ENCODE assay signal across 8 cellular contexts in genomic region chr1:45299981-45300668, GRCh38. TPM values are rescaled to one million over a fixed set of nuclear protein-coding genes. Genes with fewer than 3 reads are reported as not detected.
DNase-seq lines count a peak whose midpoint lies in the region; ATAC-seq and TF ChIP-seq lines count a peak whose summit lies in the region.

No MANE protein-coding gene starts in this region.

- H3K27me3 Mint-ChIP-seq in activated CD4-positive, alpha-beta T cell treated with anti-CD3 and anti-CD28 coated beads for 36 hours, result no peaks in the 10 kb centered on the region

- POLR2A ChIA-PET in HEK293 (lab: Yijun Ruan, JAX), result interaction anchor here (0.6 to 2.0 kb wide), 3 partner anchors 285 to 440 kb away, joined by 3 to 5 read pairs (median 4); partner anchors contain the start of gene UROD
- POLR2A ChIA-PET in activated CD4-positive, alpha-beta T cell treated with anti-CD3 and anti-CD28 coated beads for 36 hours (lab: Charles Lee), result interaction anchor here (0.8 kb wide), 1 partner anchor 286 kb away, joined by 3 read pairs; no protein-coding TSS in a partner anchor

- no peak overlapping the region for H3K4me3 Mint-ChIP-seq in activated CD4-positive, alpha-beta T cell treated with anti-CD3 and anti-CD28 coated beads for 36 hours

- peak; percentile 71 for DNase-seq in CD1c-positive myeloid dendritic cell (ENCODE audit: extremely low spot score)
- DNase-seq in NCI-H510A (lab: John Stamatoyannopoulos, UW), result peak; percentile 35
- DNase-seq in activated CD4-positive, alpha-beta T cell treated with anti-CD3 and anti-CD28 coated beads for 36 hours, result peak; percentile 51
- DNase-seq in myocyte (ENCODE audit: low read depth), result peak; percentile 77
- no peak for DNase-seq in upper lobe of right lung

- no peaks in the 10 kb centered on the region for H3K36me3 Mint-ChIP-seq in activated CD4-positive, alpha-beta T cell treated with anti-CD3 and anti-CD28 coated beads for 36 hours (ENCODE audit: low read depth)

- H3K27ac ChIP-seq in HEK293 (ENCODE audit: extremely low read depth, low read depth, low read length) (no peak overlapping the region), upper lobe of right lung (no peak overlapping the region)

- TF ChIP-seq CTCF in HEK293 (tag by site-specific recombination; IDR thresholded peaks at IDR 0.05) (peak; percentile 54; the same call in 1 of the 2 replicates), upper lobe of right lung (IDR thresholded peaks at IDR 0.05) (peak; percentile 82)

- H3K36me3 ChIP-seq in HEK293 (ENCODE audit: control insufficient read depth in 2 of 2, insufficient read depth in 1 of 2, low read length in 2 of 2) (no peaks in the 10 kb centered on the region), endocrine pancreas (ENCODE audit: control insufficient read depth, insufficient read depth, low read length) (no peaks in the 10 kb centered on the region), upper lobe of right lung (no peaks in the 10 kb centered on the region)

- no peaks in the 10 kb centered on the region for H3K9me3 Mint-ChIP-seq in activated CD4-positive, alpha-beta T cell treated with anti-CD3 and anti-CD28 coated beads for 36 hours (ENCODE audit: low read depth)

- ATAC-seq in activated CD4-positive, alpha-beta T cell treated with anti-CD3 and anti-CD28 coated beads for 36 hours, result peak; percentile 9
- peak; percentile 16 for ATAC-seq in upper lobe of right lung
- ATAC-seq in GM18867 (IDR thresholded peaks at IDR 0.05; ENCODE audit: unreplicated experiment), result no peak

- no peak overlapping the region for H3K4me3 ChIP-seq in HEK293 (ENCODE audit: low read depth, low read length)
- H3K4me3 ChIP-seq in endocrine pancreas (ENCODE audit: control insufficient read depth, insufficient read depth, low read length), result no peak overlapping the region
- H3K4me3 ChIP-seq in upper lobe of right lung, result no peak overlapping the region

- H3K9me3 ChIP-seq in HEK293 (ENCODE audit: control insufficient read depth, insufficient read depth, low read depth, low read length) (no peaks in the 10 kb centered on the region), endocrine pancreas (ENCODE audit: control insufficient read depth, low read length) (no peaks in the 10 kb centered on the region), upper lobe of right lung (no peaks in the 10 kb centered on the region)

- intact Hi-C loops in activated CD4-positive, alpha-beta T cell treated with anti-CD3 and anti-CD28 coated beads for 36 hours (cut with DNase I, micrococcal nuclease), result loop anchor here (1.0 to 10.0 kb wide), 9 partner anchors 93 to 945 kb away; partner anchors contain the start of genes ZSWIM5 (in 2 of the 2), BTBD19 (in 1 of the 2), DYNLT4 (in 1 of the 2) and ERI3 (in 1 of the 2)
- intact Hi-C loops in upper lobe of right lung (cut with DNase I), result loop anchor here (5.0 kb wide), 1 partner anchor 283 kb away; no protein-coding TSS in a partner anchor

- no peak overlapping the region for H3K27ac Mint-ChIP-seq in activated CD4-positive, alpha-beta T cell treated with anti-CD3 and anti-CD28 coated beads for 36 hours

- H3K27me3 ChIP-seq in endocrine pancreas (ENCODE audit: control insufficient read depth, insufficient read depth, low read length) (no peaks in the 10 kb centered on the region), upper lobe of right lung (no peaks in the 10 kb centered on the region)

- H3K9ac ChIP-seq in endocrine pancreas (ENCODE audit: control insufficient read depth, insufficient read depth, low read length), result peak overlapping the region; percentile 19

- peaks cover 5% of the 10 kb centered on the region; the same call in 1 of the 2 replicates for H3K4me1 ChIP-seq in HEK293 (ENCODE audit: control insufficient read depth, insufficient read depth, low read length)
- no peaks in the 10 kb centered on the region for H3K4me1 ChIP-seq in endocrine pancreas (ENCODE audit: control insufficient read depth, insufficient read depth, low read length)
- H3K4me1 ChIP-seq in upper lobe of right lung, result peaks cover 11% of the 10 kb centered on the region

- H3K4me1 Mint-ChIP-seq in activated CD4-positive, alpha-beta T cell treated with anti-CD3 and anti-CD28 coated beads for 36 hours, result peaks cover 23% of the 10 kb centered on the region

- CTCF ChIA-PET in HEK293 (lab: Yijun Ruan, JAX), result interaction anchor here (0.6 to 13.3 kb wide), 27 partner anchors 9 to 578 kb away, joined by 3 to 304 read pairs (median 4); partner anchors contain the start of genes BEST4, HECTD3, MUTYH and PLK3
- CTCF ChIA-PET in activated CD4-positive, alpha-beta T cell treated with anti-CD3 and anti-CD28 coated beads for 36 hours (lab: Charles Lee), result interaction anchor here (0.5 to 12.1 kb wide), 19 partner anchors 8 to 1253 kb away, joined by 3 to 255 read pairs (median 3); partner anchors contain the start of genes HECTD3 and UROD

TF ChIP-seq in HEK293, 187 proteins besides CTCF, POLR2A, EP300 and RAD21:
- TF ChIP-seq GLIS2 (tag by site-specific recombination; IDR thresholded peaks at IDR 0.05), result no peak
- 0 out of 2 replicates have a peak, but pooled peaks have one; percentile 11 for TF ChIP-seq ZSCAN30 (tag by site-specific recombination; IDR thresholded peaks at IDR 0.05)
- no peak for TF ChIP-seq ZNF843 (tag by site-specific recombination; IDR thresholded peaks at IDR 0.05)
- TF ChIP-seq ZNF555 (tag by site-specific recombination; conservative IDR thresholded peaks at IDR 0.05), result no peak
- TF ChIP-seq TRIM28 (IDR thresholded peaks at IDR 0.05; ENCODE audit: borderline replicate concordance, low read length), result 0 out of 2 replicates have a peak, but pooled peaks have one; percentile 26
- peak; percentile 49; the same call in 1 of the 2 replicates for TF ChIP-seq ZNF660 (tag by site-specific recombination; IDR thresholded peaks at IDR 0.05)
- 0 out of 2 replicates have a peak, but pooled peaks have one; percentile 26 for TF ChIP-seq ZNF335 (tag by site-specific recombination; conservative IDR thresholded peaks at IDR 0.05)
- TF ChIP-seq ZNF692 (tag by site-specific recombination; IDR thresholded peaks at IDR 0.05), result peak; percentile 65; the same call in 1 of the 2 replicates
- TF ChIP-seq IKZF3 (tag by site-specific recombination; IDR thresholded peaks at IDR 0.05), result peak; percentile 53; the same call in 1 of the 2 replicates
- peak; percentile 93 for TF ChIP-seq ZNF654 (tag by site-specific recombination; IDR thresholded peaks at IDR 0.05; ENCODE audit: low read depth)

RNA-seq across cellular contexts. Expression of gene HPDL, which starts 26.6 kb away (rescaled TPM):
- total RNA-seq in activated CD4-positive, alpha-beta T cell treated with anti-CD3 and anti-CD28 coated beads for 36 hours, result 10 to 100 TPM; 12.7 to 17.9 TPM
- total RNA-seq in myocyte, result not detected in 2 replicates
- 0.20 TPM for polyA plus RNA-seq in myocyte (2012)
- not detected for total RNA-seq in upper lobe of right lung

RNA-seq across cellular contexts. Expression of gene TOE1, which starts 39.8 kb away (rescaled TPM):
- 10 to 100 TPM; 29.8 to 42.3 TPM for total RNA-seq in activated CD4-positive, alpha-beta T cell treated with anti-CD3 and anti-CD28 coated beads for 36 hours
- total RNA-seq in myocyte, result 4.6 and 4.7 TPM in 2 replicates
- polyA plus RNA-seq in myocyte (2012), result 6.5 TPM
- total RNA-seq in upper lobe of right lung, result 8.2 TPM

RNA-seq across cellular contexts. Expression of gene MUTYH, which starts 40.1 kb away (rescaled TPM):
- total RNA-seq in activated CD4-positive, alpha-beta T cell treated with anti-CD3 and anti-CD28 coated beads for 36 hours, result 10 to 100 TPM; 48.6 to 53.7 TPM
- total RNA-seq in myocyte, result 10.7 and 12.9 TPM in 2 replicates
- polyA plus RNA-seq in myocyte (2012), result 9.3 TPM
- total RNA-seq in upper lobe of right lung, result 20.3 TPM

Comparison
In these comparisons a context has a peak if more than half of its experiments do, and no peak if none do; other contexts are left out.
1. RNA of gene HPDL, which starts 26.6 kb away (total RNA-seq): 12.7 to 17.9 TPM in activated CD4-positive, alpha-beta T cell treated with anti-CD3 and anti-CD28 coated beads for 36 hours; not detected in upper lobe of right lung (single experiment) and not detected in myocyte; every median in the first group is over 10 times any median in the second.